ENCODE assay signal across 11 cellular contexts in genomic region chr2:27776097-27776496, GRCh38. TPM values are rescaled to one million over a fixed set of nuclear protein-coding genes. Genes with fewer than 3 reads are reported as not detected.
DNase-seq lines count a peak whose midpoint lies in the region; ATAC-seq and TF ChIP-seq lines count a peak whose summit lies in the region.
"Had no signal": no experiment of that assay in that cellular context is flagged by ENCODE, and none has a peak within 500 bp of the region (broad histone marks: within the 10 kb centered on the region; RNA-seq: fewer than 3 reads in every experiment).

No MANE protein-coding gene starts in this region.

- TF ChIP-seq CTCF in mammary epithelial cell (conservative IDR thresholded peaks at IDR 0.05 in 1 of 2, IDR thresholded peaks at IDR 0.05 in 1 of 2; ENCODE audit: extremely low read depth in 1 of 2, insufficient read depth in 1 of 2, low read depth in 1 of 2, low read length in 2 of 2) (no peak), right lobe of liver (IDR thresholded peaks at IDR 0.05) (no peak), endothelial cell (IDR thresholded peaks at IDR 0.05; ENCODE audit: unreplicated experiment) (no peak)

- H3K4me2 ChIP-seq in mammary epithelial cell (ENCODE audit: insufficient read depth, low read depth, low read length), result peak overlapping the region; percentile 34

- no peak overlapping the region for H3K9ac ChIP-seq in mammary epithelial cell (ENCODE audit: insufficient read depth, low read length)

- H3K27ac ChIP-seq in mammary epithelial cell (ENCODE audit: insufficient read depth, low read depth, low read length), result no peak overlapping the region
- peak overlapping the region in 1 of 3 donors; percentile 43 for H3K27ac ChIP-seq in right lobe of liver

- H3K36me3 ChIP-seq in mammary epithelial cell (ENCODE audit: insufficient read depth, low read length) (peaks cover 19% of the 10 kb centered on the region), right lobe of liver (peaks cover 0 to 14% (median 4%) of the 10 kb centered on the region in 4 donors)

- H3K4me3 ChIP-seq in mammary epithelial cell (replicated peaks in 1 of 3; ENCODE audit: insufficient read depth in 1 of 3, low read depth in 2 of 3, low read length in 3 of 3) (no peak overlapping the region), right lobe of liver (no peak overlapping the region)

- CTCF ChIA-PET in mammary epithelial cell (lab: Charles Lee; ENCODE audit: low non-redundant PET), result interaction anchor here (0.6 kb wide), 1 partner anchor 23 kb away, joined by 5 read pairs; no protein-coding TSS in a partner anchor

- no peak for TF ChIP-seq POLR2A in right lobe of liver (IDR thresholded peaks at IDR 0.05)

- intact Hi-C loops in mammary epithelial cell (cut with micrococcal nuclease), result no loop called here
- intact Hi-C loops in right lobe of liver (cut with DNase I), result no loop called here

- H3K9me3 ChIP-seq in mammary epithelial cell (replicated peaks; ENCODE audit: insufficient read depth, low read length), result no peaks in the 10 kb centered on the region
- no peaks in the 10 kb centered on the region for H3K9me3 ChIP-seq in right lobe of liver

- dilution Hi-C loops in mammary epithelial cell (cut with HindIII; ENCODE audit: low sequenced_read_pairs), result no loop called here

- peaks cover 26% of the 10 kb centered on the region for H3K4me1 ChIP-seq in mammary epithelial cell (ENCODE audit: insufficient read depth, low read length)
- H3K4me1 ChIP-seq in right lobe of liver, result peaks cover 0 to 23% (median 7%) of the 10 kb centered on the region in 4 donors

- no peak overlapping the region for H2AFZ ChIP-seq in mammary epithelial cell (ENCODE audit: low read depth, low read length)

- no peak overlapping the region for H3K4me3 Mint-ChIP-seq in activated T-cell treated with anti-CD3 and anti-CD28 coated beads, Interleukin-2, amount 50 U/mL, for 72 hours
- no peak overlapping the region for H3K4me3 Mint-ChIP-seq in activated T-cell treated with anti-CD3 and anti-CD28 coated beads, Interleukin-2, amount 50 U/mL, for 4 hours
- no peak overlapping the region for H3K4me3 Mint-ChIP-seq in endothelial cell (ENCODE audit: unreplicated experiment)
- H3K4me3 Mint-ChIP-seq: activated CD4-positive, alpha-beta memory T cell treated with anti-CD3 and anti-CD28 coated beads for 36 hours had no signal

- H4K20me1 ChIP-seq in mammary epithelial cell (ENCODE audit: insufficient read depth, low read length), result no peaks in the 10 kb centered on the region

- H3K27me3 Mint-ChIP-seq in activated T-cell treated with anti-CD3 and anti-CD28 coated beads, Interleukin-2, amount 50 U/mL, for 72 hours (ENCODE audit: low read depth), result no peaks in the 10 kb centered on the region
- H3K27me3 Mint-ChIP-seq in activated T-cell treated with anti-CD3 and anti-CD28 coated beads, Interleukin-2, amount 50 U/mL, for 4 hours (ENCODE audit: low read depth), result no peaks in the 10 kb centered on the region
- H3K27me3 Mint-ChIP-seq in endothelial cell (ENCODE audit: unreplicated experiment), result peaks cover under 1% of the 10 kb centered on the region
- H3K27me3 Mint-ChIP-seq: activated CD4-positive, alpha-beta memory T cell treated with anti-CD3 and anti-CD28 coated beads for 36 hours had no signal

- H3K27me3 ChIP-seq in mammary epithelial cell (ENCODE audit: insufficient read depth, low read length) (no peaks in the 10 kb centered on the region), right lobe of liver (no peaks in the 10 kb centered on the region)

- 22% methylated on average over 8 of the region's 8 CpGs for WGBS in mammary epithelial cell (ENCODE audit: low coverage, missing lambda C conversion rate)
- 22% methylated on average over 8 of the region's 8 CpGs for WGBS in right lobe of liver (ENCODE audit: insufficient coverage, low coverage, low lambda C conversion rate, missing lambda C conversion rate)

- BruUV-seq in mammary epithelial cell (replicated peaks; lab: Mats Ljungman, UMichigan), result no TSS peak

- no peak for DNase-seq in activated T-cell treated with anti-CD3 and anti-CD28 coated beads, Interleukin-2, amount 50 U/mL, for 72 hours
- no peak for DNase-seq in activated T-cell treated with anti-CD3 and anti-CD28 coated beads, Interleukin-2, amount 50 U/mL, for 4 hours
- peak; percentile 63 for DNase-seq in mammary epithelial cell
- DNase-seq in right lobe of liver, result peak in 2 of 3 donors; percentile 66 to 72
- DNase-seq in ureter (ENCODE audit: low spot score), result peak; percentile 67
- DNase-seq in occipital lobe (lab: John Stamatoyannopoulos, UW), result no peak
- DNase-seq in endothelial cell (ENCODE audit: low spot score), result no peak
- DNase-seq: activated CD4-positive, alpha-beta memory T cell treated with anti-CD3 and anti-CD28 coated beads for 36 hours; AML-193; NCI-H1092 treated with DMSO at 0.1 percent for 48 hours had no signal

- H3K27ac Mint-ChIP-seq in activated T-cell treated with anti-CD3 and anti-CD28 coated beads, Interleukin-2, amount 50 U/mL, for 72 hours, result peak overlapping the region; percentile 74
- H3K27ac Mint-ChIP-seq in endothelial cell (ENCODE audit: unreplicated experiment), result no peak overlapping the region
- H3K27ac Mint-ChIP-seq: activated CD4-positive, alpha-beta memory T cell treated with anti-CD3 and anti-CD28 coated beads for 36 hours had no signal

- peaks cover 57% of the 10 kb centered on the region for H3K4me1 Mint-ChIP-seq in activated T-cell treated with anti-CD3 and anti-CD28 coated beads, Interleukin-2, amount 50 U/mL, for 72 hours (ENCODE audit: low read depth)
- H3K4me1 Mint-ChIP-seq in activated T-cell treated with anti-CD3 and anti-CD28 coated beads, Interleukin-2, amount 50 U/mL, for 4 hours (ENCODE audit: low read depth), result peaks cover 50% of the 10 kb centered on the region
- H3K4me1 Mint-ChIP-seq in endothelial cell (ENCODE audit: unreplicated experiment), result peaks cover 42% of the 10 kb centered on the region

- H3K36me3 Mint-ChIP-seq in activated T-cell treated with anti-CD3 and anti-CD28 coated beads, Interleukin-2, amount 50 U/mL, for 72 hours (ENCODE audit: insufficient read depth in 2 of 2), result peaks cover 7 to 25% of the 10 kb centered on the region in 2 donors
- H3K36me3 Mint-ChIP-seq in activated T-cell treated with anti-CD3 and anti-CD28 coated beads, Interleukin-2, amount 50 U/mL, for 4 hours (ENCODE audit: insufficient read depth), result peaks cover 48% of the 10 kb centered on the region
- H3K36me3 Mint-ChIP-seq in endothelial cell (ENCODE audit: low read depth, unreplicated experiment), result peaks cover 1% of the 10 kb centered on the region

- H3K79me2 ChIP-seq in mammary epithelial cell (ENCODE audit: insufficient read depth, low read length), result peaks cover 94% of the 10 kb centered on the region

- ATAC-seq in activated T-cell treated with anti-CD3 and anti-CD28 coated beads, Interleukin-2, amount 50 U/mL, for 72 hours (replicated peaks in 1 of 2), result no peak
- ATAC-seq in activated T-cell treated with anti-CD3 and anti-CD28 coated beads, Interleukin-2, amount 50 U/mL, for 4 hours, result no peak
- ATAC-seq in right lobe of liver, result peak in 1 of 4 donors; percentile 13
- no peak for ATAC-seq in GM21515 (IDR thresholded peaks at IDR 0.05; ENCODE audit: unreplicated experiment)

- no peaks in the 10 kb centered on the region for H3K9me3 Mint-ChIP-seq in activated T-cell treated with anti-CD3 and anti-CD28 coated beads, Interleukin-2, amount 50 U/mL, for 72 hours
- no peaks in the 10 kb centered on the region for H3K9me3 Mint-ChIP-seq in activated T-cell treated with anti-CD3 and anti-CD28 coated beads, Interleukin-2, amount 50 U/mL, for 4 hours
- H3K9me3 Mint-ChIP-seq in endothelial cell (ENCODE audit: unreplicated experiment), result no peaks in the 10 kb centered on the region
- H3K9me3 Mint-ChIP-seq: activated CD4-positive, alpha-beta memory T cell treated with anti-CD3 and anti-CD28 coated beads for 36 hours had no signal

- in situ Hi-C loops in mammary epithelial cell (cut with MboI; ENCODE audit: low sequenced_read_pairs in 2 of 2), result no loop called here

RNA-seq across cellular contexts. Expression of gene MRPL33, which starts 4.6 kb away (rescaled TPM):
- 10 to 100 TPM; 61.3 to 68.1 TPM for total RNA-seq in activated T-cell treated with anti-CD3 and anti-CD28 coated beads, Interleukin-2, amount 50 U/mL, for 72 hours
- 10 to 100 TPM; 67.9 to 84.5 (median 68.4) TPM for total RNA-seq in activated T-cell treated with anti-CD3 and anti-CD28 coated beads, Interleukin-2, amount 50 U/mL, for 4 hours
- total RNA-seq in mammary epithelial cell (10 to 100 TPM; 40.2 to 83.6 TPM), right lobe of liver (10 to 100 TPM; 28.9 to 63.4 (median 36.0) TPM), ureter (60.1 TPM), occipital lobe (39.1 TPM), endothelial cell (ENCODE audit: unreplicated experiment) (52.0 TPM)
- 61.7 TPM for polyA plus RNA-seq in mammary epithelial cell
- polyA minus RNA-seq in mammary epithelial cell, result 1.9 TPM

Comparison
In these comparisons a context has a peak if more than half of its experiments do, and no peak if none do; other contexts are left out.
1. DNase-seq: peak in mammary epithelial cell (single experiment), right lobe of liver (2 of 3) and ureter (single experiment); none in activated T-cell treated with anti-CD3 and anti-CD28 coated beads, Interleukin-2, amount 50 U/mL, for 72 hours (0 of 2), activated T-cell treated with anti-CD3 and anti-CD28 coated beads, Interleukin-2, amount 50 U/mL, for 4 hours (single experiment), occipital lobe (single experiment) and endothelial cell (single experiment).